ENCODE assay signal across 1 cellular context in genomic region chr11:66857234-66857926, GRCh38.
A peak's percentile ranks its signal among the peaks of the same experiment; 100 is the strongest.
TF ChIP-seq lines count a peak whose summit lies in the region.

No MANE protein-coding gene starts in this region.

TF ChIP-seq in K562, 482 proteins besides CTCF, POLR2A, EP300 and RAD21 (continued from another document):
- TF ChIP-seq ZBTB40 (IDR thresholded peaks at IDR 0.05) (0 out of 2 replicates have a peak, but pooled peaks have one; percentile 26), ZBTB40 (CRISPR knock-in tag; IDR thresholded peaks at IDR 0.05) (no peak), CUX1 (CRISPR knock-in tag; IDR thresholded peaks at IDR 0.05) (no peak)
TF ChIP-seq in K562: peak in this region for 10.
